ENCODE assay signal across 9 cellular contexts in genomic region chr14:29927596-29928341, GRCh38. TPM values are rescaled to one million over a fixed set of nuclear protein-coding genes. Genes with fewer than 3 reads are reported as not detected.
DNase-seq lines count a peak whose midpoint lies in the region; ATAC-seq and TF ChIP-seq lines count a peak whose summit lies in the region.
"Had no signal": no experiment of that assay in that cellular context is flagged by ENCODE, and none has a peak within 500 bp of the region (broad histone marks: within the 10 kb centered on the region; RNA-seq: fewer than 3 reads in every experiment).

PRKD1 (minus strand) TSS chr14:29927847.

- no peak within 1 kb of the TSS for H3K27ac Mint-ChIP-seq in activated naive CD4-positive, alpha-beta T cell treated with anti-CD3 and anti-CD28 coated beads for 36 hours

- H3K36me3 Mint-ChIP-seq in activated naive CD4-positive, alpha-beta T cell treated with anti-CD3 and anti-CD28 coated beads for 36 hours (ENCODE audit: low read depth) = no peaks in the 10 kb centered on the region

- no peaks in the 10 kb centered on the region for H3K9me3 ChIP-seq in ectodermal cell (ENCODE audit: control insufficient read depth, low read length)
- no peaks in the 10 kb centered on the region for H3K9me3 ChIP-seq in right lobe of liver
- no peaks in the 10 kb centered on the region for H3K9me3 ChIP-seq in stomach

- CTCF ChIA-PET in activated naive CD4-positive, alpha-beta T cell treated with anti-CD3 and anti-CD28 coated beads for 36 hours (lab: Charles Lee) = no interaction called here

- TF ChIP-seq EP300 in stomach (IDR thresholded peaks at IDR 0.05) = no peak

- no peaks in the 10 kb centered on the region for H3K9me3 Mint-ChIP-seq in activated naive CD4-positive, alpha-beta T cell treated with anti-CD3 and anti-CD28 coated beads for 36 hours

- no peak for TF ChIP-seq POLR2A in right lobe of liver (IDR thresholded peaks at IDR 0.05)
- no peak for TF ChIP-seq POLR2A in stomach (IDR thresholded peaks at IDR 0.05)

- peaks cover 7% of the 10 kb centered on the region for H3K4me1 Mint-ChIP-seq in activated naive CD4-positive, alpha-beta T cell treated with anti-CD3 and anti-CD28 coated beads for 36 hours (ENCODE audit: low read depth)

- H3K4me3 Mint-ChIP-seq in activated naive CD4-positive, alpha-beta T cell treated with anti-CD3 and anti-CD28 coated beads for 36 hours = peak within 1 kb of the TSS; percentile 49

- H3K27ac ChIP-seq in ectodermal cell (ENCODE audit: insufficient read depth, low read depth, low read length, poor library complexity, severe bottlenecking) = no peak within 1 kb of the TSS
- H3K27ac ChIP-seq in right lobe of liver = peak within 1 kb of the TSS; percentile 26 to 46 (median 28)
- H3K27ac ChIP-seq in stomach = peak within 1 kb of the TSS; percentile 66 to 88 (median 82)

- H3K4me1 ChIP-seq in ectodermal cell (ENCODE audit: control insufficient read depth, insufficient read depth, low read length) = peaks cover 16% of the 10 kb centered on the region
- peaks cover 0 to 8% (median 0%) of the 10 kb centered on the region in 4 donors for H3K4me1 ChIP-seq in right lobe of liver
- H3K4me1 ChIP-seq in stomach = peaks cover 10 to 21% (median 19%) of the 10 kb centered on the region in 4 donors

- 1% methylated on average over 75 of the region's 75 CpGs for WGBS in ectodermal cell, 2 experiments
- WGBS in right lobe of liver (ENCODE audit: insufficient coverage, low coverage, low lambda C conversion rate, missing lambda C conversion rate) = 0% methylated on average over 4 of the region's 75 CpGs
- 2 to 15% (median 6%) methylated on average over 11 to 74 of the region's 75 CpGs for WGBS in stomach, 5 donors

- H3K36me3 ChIP-seq in ectodermal cell (ENCODE audit: control insufficient read depth, insufficient read depth, low read length) (no peaks in the 10 kb centered on the region), right lobe of liver (no peaks in the 10 kb centered on the region), stomach (no peaks in the 10 kb centered on the region)

- TF ChIP-seq CTCF in right lobe of liver (IDR thresholded peaks at IDR 0.05) = peak in 3 of 4 donors; percentile 30 to 39 (median 33)
- TF ChIP-seq CTCF in stomach (IDR thresholded peaks at IDR 0.05) = peak in 3 of 7 experiments; percentile 14 to 57 (median 35)

- intact Hi-C loops in activated naive CD4-positive, alpha-beta T cell treated with anti-CD3 and anti-CD28 coated beads for 36 hours (cut with micrococcal nuclease) = no loop called here
- intact Hi-C loops in right lobe of liver (cut with DNase I) = no loop called here
- intact Hi-C loops in stomach (cut with DNase I; ENCODE audit: low total_unique reads) = no loop called here

- DNase-seq in activated naive CD4-positive, alpha-beta T cell treated with anti-CD3 and anti-CD28 coated beads for 36 hours = no peak
- DNase-seq in activated naive CD4-positive, alpha-beta T cell treated with anti-CD3 and anti-CD28 coated beads, Interleukin-2, amount 50 U/mL, for 16 hours = no peak
- peak; percentile 68 for DNase-seq in RPMI8226
- peak; percentile 65 to 79 (median 71) for DNase-seq in right lobe of liver
- peak; percentile 65 for DNase-seq in stomach
- no peak for DNase-seq in NCI-H1048 (lab: John Stamatoyannopoulos, UW)

- H3K4me3 ChIP-seq in ectodermal cell (ENCODE audit: insufficient read depth, low read depth, low read length) (peak within 1 kb of the TSS; percentile 75), right lobe of liver (peak within 1 kb of the TSS; percentile 51 to 66 (median 66)), stomach (peak within 1 kb of the TSS; percentile 71 to 94 (median 76))

- H3K27me3 ChIP-seq in ectodermal cell (ENCODE audit: control insufficient read depth, insufficient read depth, low read length, poor library complexity, severe bottlenecking) (peaks cover 38% of the 10 kb centered on the region), right lobe of liver (no peaks in the 10 kb centered on the region), stomach (peaks cover 0 to 24% (median 0%) of the 10 kb centered on the region in 3 donors)

- peak; percentile 48 for ATAC-seq in HG03045 (IDR thresholded peaks at IDR 0.05; ENCODE audit: unreplicated experiment)
- ATAC-seq in right lobe of liver = peak; percentile 84 to 94 (median 89)

- H3K27me3 Mint-ChIP-seq in activated naive CD4-positive, alpha-beta T cell treated with anti-CD3 and anti-CD28 coated beads for 36 hours (ENCODE audit: low read depth) = peaks cover 39% of the 10 kb centered on the region

RNA-seq across cellular contexts. Expression of gene PRKD1, which starts in this region (rescaled TPM):
- total RNA-seq in activated naive CD4-positive, alpha-beta T cell treated with anti-CD3 and anti-CD28 coated beads for 36 hours = not detected
- polyA plus RNA-seq in ectodermal cell (2013, experiment 1 of 4) = 11.5 TPM
- polyA plus RNA-seq in ectodermal cell (2013, experiment 2 of 4) = 11.7 TPM
- 11.0 TPM for polyA plus RNA-seq in ectodermal cell (2013, experiment 3 of 4)
- polyA plus RNA-seq in ectodermal cell (2013, experiment 4 of 4) = 11.2 TPM
- total RNA-seq in right lobe of liver = 1 to 10 TPM in 5 of 6 experiments, under 1 TPM in 1; 0.74 to 6.2 (median 2.2) TPM
- 10 to 100 TPM in 3 of 5 donors, 1 to 10 TPM in 2; 3.1 to 26.6 (median 19.6) TPM for total RNA-seq in stomach
- 1 to 10 TPM; 1.6 to 2.7 (median 1.8) TPM for polyA plus RNA-seq in stomach
- total RNA-seq: mononuclear cell had no signal

Comparison
In these comparisons a context has a peak if more than half of its experiments do, and no peak if none do; other contexts are left out.
1. DNase-seq: peak in RPMI8226 (single experiment), right lobe of liver (3 of 3) and stomach (single experiment); none in activated naive CD4-positive, alpha-beta T cell treated with anti-CD3 and anti-CD28 coated beads for 36 hours (single experiment), activated naive CD4-positive, alpha-beta T cell treated with anti-CD3 and anti-CD28 coated beads, Interleukin-2, amount 50 U/mL, for 16 hours (single experiment) and NCI-H1048 (single experiment).
2. Peak in every context shown above with its lines, with median percentiles within 50 percentile points of each other: H3K4me3 ChIP-seq.